15 cellular contexts compared by ENCODE assay signal in genomic region chr11:131816046-131816445, GRCh38.
"Had no signal": no experiment of that assay in that cellular context is flagged by ENCODE, and none has a peak within 500 bp of the region (broad histone marks: within the 10 kb centered on the region; RNA-seq: fewer than 3 reads in every experiment).

No MANE protein-coding gene starts in this region.

- DNase-seq: activated B cell treated with CpG ODN at 0.5 μM for 24 hours; activated CD4-positive, alpha-beta T cell treated with anti-CD3 and anti-CD28 coated beads for 48 hours; activated CD8-positive, alpha-beta memory T cell treated with anti-CD3 and anti-CD28 coated beads, Interleukin-2, amount 50 U/mL, for 4 hours; activated CD8-positive, alpha-beta T cell treated with anti-CD3 and anti-CD28 coated beads, Interleukin-2, amount 10 ng/mL, durations not matched to agents 7 days and 5 days; activated effector memory CD4-positive, alpha-beta T cell treated with anti-CD3 and anti-CD28 coated beads, Interleukin-2, amount 50 U/mL, for 16 hours; activated T-cell treated with anti-CD3 and anti-CD28 coated beads, Interleukin-2, amount 50 U/mL, for 48 hours; amniotic stem cell; effector memory CD8-positive, alpha-beta T cell; hippocampal formation; kidney glomerular epithelial cell; mesenchymal stem cell; occipital lobe; right cardiac atrium; stimulated activated naive CD8-positive, alpha-beta T cell treated with anti-CD3 and anti-CD28 coated beads, Interleukin-15, amount 100 ng/mL, for 72 hours; T-helper 2 cell had no signal
